Comparison of ENCODE assay signal across 26 cellular contexts in genomic region chr6:169324661-169325459, GRCh38.
A peak's percentile ranks its signal among the peaks of the same experiment; 100 is the strongest.
DNase-seq lines count a peak whose midpoint lies in the region; ATAC-seq and TF ChIP-seq lines count a peak whose summit lies in the region.
"Had no signal": no experiment of that assay in that cellular context is flagged by ENCODE, and none has a peak within 500 bp of the region (broad histone marks: within the 10 kb centered on the region; RNA-seq: fewer than 3 reads in every experiment).

No MANE protein-coding gene starts in this region.

- TF ChIP-seq CTCF in AG04450 (IDR thresholded peaks at IDR 0.05; ENCODE audit: low read depth, low read length) (no peak), fibroblast of mammary gland (conservative IDR thresholded peaks at IDR 0.05; ENCODE audit: control insufficient read depth, insufficient read depth, low read depth, low read length) (no peak), left lung (IDR thresholded peaks at IDR 0.05) (no peak)

- no peak overlapping the region for H2AFZ ChIP-seq in GM23248
- H2AFZ ChIP-seq: GM23338 had no signal

- H3K36me3 ChIP-seq in GM23248 (ENCODE audit: low read depth) (no peaks in the 10 kb centered on the region), left lung (no peaks in the 10 kb centered on the region)
- H3K36me3 ChIP-seq: SJSA1 had no signal

- H3K9me2 ChIP-seq in GM23248 (ENCODE audit: insufficient read depth): no peaks in the 10 kb centered on the region

- intact Hi-C loops in left lung (cut with DNase I): no loop called here
- intact Hi-C loops in activated T-helper 2 cell treated with anti-CD3 and anti-CD28 coated beads, Interferon-gamma antibody, Interleukin-2, Interleukin-4, amounts not matched to agents 10 μg/mL and 5 μg/mL and 100 μg/mL, durations not matched to agents 14 hours and 24 hours and 36 hours (cut with micrococcal nuclease): no loop called here

- H3K4me3 Mint-ChIP-seq in natural killer cell treated with Interleukin-12 subunit alpha and Interleukin-12 subunit beta and Interleukin-15 and Interleukin-18, amount 100 ng/mL, for 72 hours: no peak overlapping the region
- no peak overlapping the region for H3K4me3 Mint-ChIP-seq in activated T-helper 2 cell treated with anti-CD3 and anti-CD28 coated beads, Interferon-gamma antibody, Interleukin-2, Interleukin-4, amounts not matched to agents 10 μg/mL and 5 μg/mL and 100 μg/mL, durations not matched to agents 14 hours and 24 hours and 36 hours (ENCODE audit: low read depth)
- H3K4me3 Mint-ChIP-seq: CD8-positive, alpha-beta T cell; GM23338; H9; IgD-negative memory B cell had no signal

- H4K20me1 ChIP-seq in GM23248 (ENCODE audit: insufficient read depth): no peaks in the 10 kb centered on the region

- H3K36me3 Mint-ChIP-seq in natural killer cell treated with Interleukin-12 subunit alpha and Interleukin-12 subunit beta and Interleukin-15 and Interleukin-18, amount 100 ng/mL, for 72 hours: no peaks in the 10 kb centered on the region
- no peaks in the 10 kb centered on the region for H3K36me3 Mint-ChIP-seq in activated T-helper 2 cell treated with anti-CD3 and anti-CD28 coated beads, Interferon-gamma antibody, Interleukin-2, Interleukin-4, amounts not matched to agents 10 μg/mL and 5 μg/mL and 100 μg/mL, durations not matched to agents 14 hours and 24 hours and 36 hours (ENCODE audit: low read depth)
- H3K36me3 Mint-ChIP-seq: CD8-positive, alpha-beta T cell; IgD-negative memory B cell had no signal

- H3K27ac Mint-ChIP-seq in natural killer cell treated with Interleukin-12 subunit alpha and Interleukin-12 subunit beta and Interleukin-15 and Interleukin-18, amount 100 ng/mL, for 72 hours: no peak overlapping the region
- H3K27ac Mint-ChIP-seq in activated T-helper 2 cell treated with anti-CD3 and anti-CD28 coated beads, Interferon-gamma antibody, Interleukin-2, Interleukin-4, amounts not matched to agents 10 μg/mL and 5 μg/mL and 100 μg/mL, durations not matched to agents 14 hours and 24 hours and 36 hours: no peak overlapping the region
- H3K27ac Mint-ChIP-seq: CD8-positive, alpha-beta T cell; GM23338; H9; IgD-negative memory B cell had no signal

- H3K27me3 Mint-ChIP-seq in natural killer cell treated with Interleukin-12 subunit alpha and Interleukin-12 subunit beta and Interleukin-15 and Interleukin-18, amount 100 ng/mL, for 72 hours: peaks cover 17 to 26% of the 10 kb centered on the region in 2 donors
- H3K27me3 Mint-ChIP-seq in activated T-helper 2 cell treated with anti-CD3 and anti-CD28 coated beads, Interferon-gamma antibody, Interleukin-2, Interleukin-4, amounts not matched to agents 10 μg/mL and 5 μg/mL and 100 μg/mL, durations not matched to agents 14 hours and 24 hours and 36 hours (ENCODE audit: low read depth): no peaks in the 10 kb centered on the region

- POLR2A ChIA-PET in AG04450 (lab: Yijun Ruan, JAX): no interaction called here

- no peaks in the 10 kb centered on the region for H3K79me2 ChIP-seq in GM23248 (ENCODE audit: insufficient read depth)

- H3K27ac ChIP-seq in AG04450 (ENCODE audit: low read depth, low read length): peak overlapping the region; percentile 21
- H3K27ac ChIP-seq in GM23248: no peak overlapping the region
- H3K27ac ChIP-seq in left lung: no peak overlapping the region
- H3K27ac ChIP-seq: C4-2B, KMS-11, SJSA1 had no signal

- H3K4me1 Mint-ChIP-seq in natural killer cell treated with Interleukin-12 subunit alpha and Interleukin-12 subunit beta and Interleukin-15 and Interleukin-18, amount 100 ng/mL, for 72 hours (ENCODE audit: low read depth in 2 of 2): no peaks in the 10 kb centered on the region
- H3K4me1 Mint-ChIP-seq in activated T-helper 2 cell treated with anti-CD3 and anti-CD28 coated beads, Interferon-gamma antibody, Interleukin-2, Interleukin-4, amounts not matched to agents 10 μg/mL and 5 μg/mL and 100 μg/mL, durations not matched to agents 14 hours and 24 hours and 36 hours (ENCODE audit: low read depth): no peaks in the 10 kb centered on the region
- H3K4me1 Mint-ChIP-seq: GM23338, IgD-negative memory B cell had no signal

- 56 to 62% methylated on average over 10 of the region's 10 CpGs for WGBS in GM23248 (ENCODE audit: low coverage in 1 of 2, low lambda C conversion rate in 2 of 2, missing lambda C conversion rate in 2 of 2), 2 experiments

- H3K9me3 Mint-ChIP-seq in natural killer cell treated with Interleukin-12 subunit alpha and Interleukin-12 subunit beta and Interleukin-15 and Interleukin-18, amount 100 ng/mL, for 72 hours: no peaks in the 10 kb centered on the region
- no peaks in the 10 kb centered on the region for H3K9me3 Mint-ChIP-seq in activated T-helper 2 cell treated with anti-CD3 and anti-CD28 coated beads, Interferon-gamma antibody, Interleukin-2, Interleukin-4, amounts not matched to agents 10 μg/mL and 5 μg/mL and 100 μg/mL, durations not matched to agents 14 hours and 24 hours and 36 hours
- H3K9me3 Mint-ChIP-seq: CD8-positive, alpha-beta T cell; GM23338 had no signal

- H3K27me3 ChIP-seq in AG04450 (ENCODE audit: control insufficient read depth, insufficient read depth, low read length) (no peaks in the 10 kb centered on the region), GM23248 (replicated peaks; ENCODE audit: insufficient read depth) (no peaks in the 10 kb centered on the region), left lung (no peaks in the 10 kb centered on the region)
- H3K27me3 ChIP-seq: SJSA1 had no signal

- peak; percentile 25 to 31 for ATAC-seq in natural killer cell treated with Interleukin-12 subunit alpha and Interleukin-12 subunit beta and Interleukin-15 and Interleukin-18, amount 100 ng/mL, for 72 hours
- ATAC-seq in left lung (no peak), HG03025 (IDR thresholded peaks at IDR 0.05; ENCODE audit: low FRiP score, unreplicated experiment) (no peak), GM18861 (IDR thresholded peaks at IDR 0.05; ENCODE audit: unreplicated experiment) (no peak)
- ATAC-seq: CD8-positive, alpha-beta T cell; GM23338 had no signal

- in situ Hi-C loops in GM23248 (cut with MboI): no loop called here

- peaks cover 9% of the 10 kb centered on the region; the same call in 1 of the 2 replicates for H3F3A ChIP-seq in GM23248 (ENCODE audit: insufficient read depth)

- no peak for DNase-seq in AG04450 (ENCODE audit: low read depth, low spot score)
- DNase-seq in GM23248: peak; percentile 23
- peak; percentile 73 for DNase-seq in fibroblast of mammary gland (ENCODE audit: low read depth)
- no peak for DNase-seq in natural killer cell treated with Interleukin-12 subunit alpha and Interleukin-12 subunit beta and Interleukin-15 and Interleukin-18, amount 100 ng/mL, for 72 hours (ENCODE audit: low spot score)
- no peak for DNase-seq in left lung
- DNase-seq in activated T-helper 2 cell treated with anti-CD3 and anti-CD28 coated beads, Interferon-gamma antibody, Interleukin-2, Interleukin-4, amounts not matched to agents 10 μg/mL and 5 μg/mL and 100 μg/mL, durations not matched to agents 14 hours and 24 hours and 36 hours (ENCODE audit: low spot score): no peak
- DNase-seq: 8988T; Caco-2; CD8-positive, alpha-beta T cell; DMS79; H9; NCI-H1048; NCI-H1417; NCI-H1694; NCI-H2081; NCI-H2227 treated with DMSO at 0.1 percent for 48 hours; NCI-H526 treated with DMSO at 0.1 percent for 48 hours; Right ventricle myocardium superior; RPMI8226 had no signal

- CTCF ChIA-PET in AG04450 (lab: Charles Lee): no interaction called here

- H3K4me3 ChIP-seq in AG04450 (ENCODE audit: low read depth, low read length) (no peak overlapping the region), GM23248 (no peak overlapping the region), fibroblast of mammary gland (ENCODE audit: control insufficient read depth, low read depth, low read length) (no peak overlapping the region), left lung (no peak overlapping the region)
- H3K4me3 ChIP-seq: GM23338, SJSA1 had no signal

- H3K4me2 ChIP-seq in GM23248 (ENCODE audit: unreplicated experiment): no peak overlapping the region
- H3K4me2 ChIP-seq: GM23338, KMS-11 had no signal

- no peak overlapping the region for H3K9ac ChIP-seq in GM23248
- H3K9ac ChIP-seq: KMS-11 had no signal

- H3K4me1 ChIP-seq in GM23248 (ENCODE audit: insufficient read depth) (peaks cover 4% of the 10 kb centered on the region; the same call in 1 of the 2 replicates), left lung (no peaks in the 10 kb centered on the region)
- H3K4me1 ChIP-seq: Caco-2 had no signal

- H3K9me3 ChIP-seq in AG04450 (ENCODE audit: control insufficient read depth, insufficient read depth, low read length): no peaks in the 10 kb centered on the region; the same call in 1 of the 2 replicates
- H3K9me3 ChIP-seq in GM23248 (ENCODE audit: low read depth): no peaks in the 10 kb centered on the region
- no peaks in the 10 kb centered on the region for H3K9me3 ChIP-seq in left lung
- H3K9me3 ChIP-seq: Caco-2, SJSA1 had no signal

Comparison
In these comparisons a context has a peak if more than half of its experiments do, and no peak if none do; other contexts are left out.
1. DNase-seq: peak in GM23248 (single experiment) and fibroblast of mammary gland (single experiment); none in AG04450 (single experiment), natural killer cell treated with Interleukin-12 subunit alpha and Interleukin-12 subunit beta and Interleukin-15 and Interleukin-18, amount 100 ng/mL, for 72 hours (single experiment), left lung (0 of 2) and activated T-helper 2 cell treated with anti-CD3 and anti-CD28 coated beads, Interferon-gamma antibody, Interleukin-2, Interleukin-4, amounts not matched to agents 10 μg/mL and 5 μg/mL and 100 μg/mL, durations not matched to agents 14 hours and 24 hours and 36 hours (single experiment).
2. ATAC-seq: peak in natural killer cell treated with Interleukin-12 subunit alpha and Interleukin-12 subunit beta and Interleukin-15 and Interleukin-18, amount 100 ng/mL, for 72 hours (2 of 2); none in left lung (single experiment), HG03025 (single experiment) and GM18861 (single experiment).